In the genomic region with DNA sequence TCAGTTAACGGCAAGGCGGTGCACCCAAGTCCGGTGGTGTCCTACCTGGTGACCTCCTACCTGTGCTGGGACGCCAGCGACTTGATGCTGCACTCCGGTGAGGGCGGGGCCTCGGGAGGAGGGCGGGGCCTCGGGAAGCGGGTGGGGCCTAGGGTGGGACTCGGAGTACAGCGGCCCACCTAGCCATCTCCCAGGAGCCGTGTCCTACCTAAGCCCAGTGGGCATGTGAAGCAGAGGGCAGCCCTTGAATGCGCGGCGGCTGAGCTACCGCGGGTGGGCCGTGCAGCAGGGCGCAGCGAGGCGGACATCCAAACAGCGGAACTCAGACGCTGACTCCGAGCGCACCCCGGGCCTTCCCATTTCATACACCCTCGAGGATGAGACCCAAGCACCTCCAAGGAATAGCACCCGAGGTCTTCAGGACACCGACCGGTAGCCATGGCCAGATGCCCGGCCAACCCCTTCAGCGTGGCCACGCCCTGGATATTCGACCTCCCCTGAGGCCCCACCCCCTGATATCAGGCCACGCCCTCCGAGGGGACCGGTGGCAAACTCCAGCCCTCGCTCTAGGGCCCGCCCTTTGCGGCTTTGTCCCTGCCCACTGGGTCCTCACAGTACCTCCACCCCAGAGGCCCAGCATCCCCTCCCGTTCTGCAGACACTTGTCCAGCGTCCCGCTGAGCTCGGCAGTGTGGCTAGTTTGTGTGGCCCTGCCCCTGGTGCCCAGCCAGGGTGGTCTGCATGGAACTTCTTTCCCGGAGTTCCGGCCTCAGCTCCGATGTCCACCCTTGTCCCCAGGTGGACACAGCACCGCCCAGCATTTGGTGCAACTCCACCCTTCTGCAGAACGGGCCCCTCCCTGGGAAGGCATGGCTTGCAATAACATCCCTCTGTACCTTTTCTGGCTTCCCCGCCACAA, we compare ENCODE assay signal across 1 cellular context.
TF ChIP-seq lines count a peak whose summit lies in the region.

No MANE protein-coding gene starts in this region.

TF ChIP-seq in HepG2, 621 proteins besides CTCF, POLR2A, EP300 and RAD21:
- no peak for TF ChIP-seq KLF13 (CRISPR knock-in tag; IDR thresholded peaks at IDR 0.05)
- no peak for TF ChIP-seq IKZF1 (IDR thresholded peaks at IDR 0.05)
- TF ChIP-seq NAIF1 (CRISPR knock-in tag; IDR thresholded peaks at IDR 0.05; ENCODE audit: borderline replicate concordance): no peak
- TF ChIP-seq ZNF749 (CRISPR knock-in tag; IDR thresholded peaks at IDR 0.05; ENCODE audit: borderline replicate concordance): no peak
- TF ChIP-seq, protein P1, sequence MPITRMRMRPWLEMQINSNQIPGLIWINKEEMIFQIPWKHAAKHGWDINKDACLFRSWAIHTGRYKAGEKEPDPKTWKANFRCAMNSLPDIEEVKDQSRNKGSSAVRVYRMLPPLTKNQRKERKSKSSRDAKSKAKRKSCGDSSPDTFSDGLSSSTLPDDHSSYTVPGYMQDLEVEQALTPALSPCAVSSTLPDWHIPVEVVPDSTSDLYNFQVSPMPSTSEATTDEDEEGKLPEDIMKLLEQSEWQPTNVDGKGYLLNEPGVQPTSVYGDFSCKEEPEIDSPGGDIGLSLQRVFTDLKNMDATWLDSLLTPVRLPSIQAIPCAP (CRISPR knock-in tag; IDR thresholded peaks at IDR 0.05; ENCODE audit: low read depth): no peak
- no peak for TF ChIP-seq ZNF33A (CRISPR knock-in tag; IDR thresholded peaks at IDR 0.05; ENCODE audit: borderline replicate concordance)
- TF ChIP-seq, protein P2, sequence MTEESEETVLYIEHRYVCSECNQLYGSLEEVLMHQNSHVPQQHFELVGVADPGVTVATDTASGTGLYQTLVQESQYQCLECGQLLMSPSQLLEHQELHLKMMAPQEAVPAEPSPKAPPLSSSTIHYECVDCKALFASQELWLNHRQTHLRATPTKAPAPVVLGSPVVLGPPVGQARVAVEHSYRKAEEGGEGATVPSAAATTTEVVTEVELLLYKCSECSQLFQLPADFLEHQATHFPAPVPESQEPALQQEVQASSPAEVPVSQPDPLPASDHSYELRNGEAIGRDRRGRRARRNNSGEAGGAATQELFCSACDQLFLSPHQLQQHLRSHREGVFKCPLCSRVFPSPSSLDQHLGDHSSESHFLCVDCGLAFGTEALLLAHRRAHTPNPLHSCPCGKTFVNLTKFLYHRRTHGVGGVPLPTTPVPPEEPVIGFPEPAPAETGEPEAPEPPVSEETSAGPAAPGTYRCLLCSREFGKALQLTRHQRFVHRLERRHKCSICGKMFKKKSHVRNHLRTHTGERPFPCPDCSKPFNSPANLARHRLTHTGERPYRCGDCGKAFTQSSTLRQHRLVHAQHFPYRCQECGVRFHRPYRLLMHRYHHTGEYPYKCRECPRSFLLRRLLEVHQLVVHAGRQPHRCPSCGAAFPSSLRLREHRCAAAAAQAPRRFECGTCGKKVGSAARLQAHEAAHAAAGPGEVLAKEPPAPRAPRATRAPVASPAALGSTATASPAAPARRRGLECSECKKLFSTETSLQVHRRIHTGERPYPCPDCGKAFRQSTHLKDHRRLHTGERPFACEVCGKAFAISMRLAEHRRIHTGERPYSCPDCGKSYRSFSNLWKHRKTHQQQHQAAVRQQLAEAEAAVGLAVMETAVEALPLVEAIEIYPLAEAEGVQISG (CRISPR knock-in tag; IDR thresholded peaks at IDR 0.05): no peak
- TF ChIP-seq TBL1XR1 (IDR thresholded peaks at IDR 0.05; ENCODE audit: borderline replicate concordance, low read length, partially characterized antibody): no peak
